Comparison of ENCODE assay signal across 18 cellular contexts in genomic region chr2:65172994-65173790, GRCh38. TPM values are rescaled to one million over a fixed set of nuclear protein-coding genes. Genes with fewer than 3 reads are reported as not detected.
DNase-seq lines count a peak whose midpoint lies in the region; ATAC-seq, FAIRE-seq and TF ChIP-seq lines count a peak whose summit lies in the region.
"Had no signal": no experiment of that assay in that cellular context is flagged by ENCODE, and none has a peak within 500 bp of the region (broad histone marks: within the 10 kb centered on the region; RNA-seq: fewer than 3 reads in every experiment).

No MANE protein-coding gene starts in this region.

- no peak overlapping the region for H2AFZ ChIP-seq in IMR-90 (replicated peaks; ENCODE audit: low read length, poor library complexity)
- H2AFZ ChIP-seq: GM23248 had no signal

- H3K27ac Mint-ChIP-seq in osteocyte (ENCODE audit: unreplicated experiment) (no peak overlapping the region), Caco-2 (ENCODE audit: unreplicated experiment) (no peak overlapping the region)
- H3K27ac Mint-ChIP-seq: CD4-positive, alpha-beta memory T cell had no signal

- POLR2A ChIA-PET in A549 (lab: Yijun Ruan, JAX) (no interaction called here), IMR-90 (lab: Charles Lee; ENCODE audit: unreplicated experiment) (no interaction called here), Caco-2 (lab: Charles Lee) (no interaction called here)

- H3K4me2 ChIP-seq in A549 (no peak overlapping the region), IMR-90 (ENCODE audit: low read depth, low read length) (no peak overlapping the region)

- TF ChIP-seq POLR2A in A549 (IDR thresholded peaks at IDR 0.05; ENCODE audit: low read length) (no peak), IMR-90 (IDR thresholded peaks at IDR 0.05; ENCODE audit: low read depth, low read length) (no peak)

- no peaks in the 10 kb centered on the region for H3K79me1 ChIP-seq in IMR-90 (ENCODE audit: low read depth in 1 of 2, low read length in 2 of 2)

- H2BK5ac ChIP-seq in IMR-90 (ENCODE audit: low read depth, low read length, poor library complexity, severe bottlenecking): no peak overlapping the region

- no peak overlapping the region for H3K4ac ChIP-seq in IMR-90 (ENCODE audit: low read depth, low read length)

- no peaks in the 10 kb centered on the region; the same call in 1 of the 2 replicates for H3K9me1 ChIP-seq in IMR-90 (ENCODE audit: insufficient read depth, low read length)

- H3K36me3 ChIP-seq in IMR-90 (ENCODE audit: control insufficient read depth, insufficient read depth, low read length) (no peaks in the 10 kb centered on the region), Caco-2 (ENCODE audit: control insufficient read depth, insufficient read depth, low read length) (no peaks in the 10 kb centered on the region)

- CTCF ChIA-PET in A549 (lab: Yijun Ruan, JAX): interaction anchor here (0.7 to 1.9 kb wide), 5 partner anchors 14 to 109 kb away, joined by 3 to 5 read pairs (median 3); no protein-coding TSS in a partner anchor
- CTCF ChIA-PET in IMR-90 (lab: Yijun Ruan, JAX): no interaction called here
- CTCF ChIA-PET in Caco-2 (lab: Charles Lee): no interaction called here

- H3K27me3 Mint-ChIP-seq in osteocyte (ENCODE audit: unreplicated experiment): no peaks in the 10 kb centered on the region
- H3K27me3 Mint-ChIP-seq in Caco-2 (ENCODE audit: insufficient read depth, unreplicated experiment): no peaks in the 10 kb centered on the region

- H2BK120ac ChIP-seq in IMR-90 (ENCODE audit: low read depth, low read length): no peak overlapping the region

- H2BK15ac ChIP-seq in IMR-90 (ENCODE audit: low read depth, low read length): no peak overlapping the region

- H2AK9ac ChIP-seq in IMR-90 (replicated peaks; ENCODE audit: low read depth, low read length, poor library complexity): no peak overlapping the region

- H3K18ac ChIP-seq in IMR-90 (ENCODE audit: low read depth, low read length): no peak overlapping the region

- dilution Hi-C loops in IMR-90 (cut with HindIII; ENCODE audit: low sequenced_read_pairs, unreplicated experiment): no loop called here

- H3K9ac ChIP-seq in IMR-90 (ENCODE audit: low read depth, low read length): no peak overlapping the region
- H3K9ac ChIP-seq: GM23248 had no signal

- FAIRE-seq in A549 (lab: Jason Lieb, UNC): no peak
- FAIRE-seq: G401.6, GM19239, H1 had no signal

- H3K4me3 Mint-ChIP-seq in osteocyte (ENCODE audit: unreplicated experiment) (no peak overlapping the region), Caco-2 (ENCODE audit: unreplicated experiment) (no peak overlapping the region)
- H3K4me3 Mint-ChIP-seq: CD4-positive, alpha-beta memory T cell had no signal

- DNase-seq in A549 (ENCODE audit: low read depth in 1 of 2, low spot score in 1 of 2) (no peak), IMR-90 (no peak), left colon (no peak), osteocyte (ENCODE audit: extremely low spot score, unreplicated experiment) (no peak), Caco-2 (no peak)
- DNase-seq in activated CD4-positive, alpha-beta T cell treated with anti-CD3 and anti-CD28 coated beads for 48 hours: no peak
- DNase-seq: 8988T; C1 segment of cervical spinal cord; CD4-positive, alpha-beta memory T cell; COR-L47; DMS153; DND-41; H7; HCEC 1CT had no signal

- TF ChIP-seq CTCF in A549 (IDR thresholded peaks at IDR 0.05) (no peak), IMR-90 (conservative IDR thresholded peaks at IDR 0.05; ENCODE audit: low read depth, low read length) (no peak), osteocyte (IDR thresholded peaks at IDR 0.05) (no peak), Caco-2 (IDR thresholded peaks at IDR 0.05; ENCODE audit: insufficient read depth in 1 of 2, low read depth in 1 of 2, low read length in 1 of 2, severe bottlenecking in 1 of 2, unreplicated experiment in 1 of 2) (no peak)

- no peak for TF ChIP-seq RAD21 in A549 (conservative IDR thresholded peaks at IDR 0.05 in 1 of 2, IDR thresholded peaks at IDR 0.05 in 1 of 2)
- no peak for TF ChIP-seq RAD21 in IMR-90 (IDR thresholded peaks at IDR 0.05; ENCODE audit: low read length)

- H2AK5ac ChIP-seq in IMR-90 (ENCODE audit: low read depth, low read length): no peak overlapping the region

- H3K9me3 ChIP-seq in A549 (no peaks in the 10 kb centered on the region), IMR-90 (ENCODE audit: control insufficient read depth, insufficient read depth, low read length) (no peaks in the 10 kb centered on the region), Caco-2 (no peaks in the 10 kb centered on the region)

- TF ChIP-seq EP300 in A549 (IDR thresholded peaks at IDR 0.05): no peak

- no peak overlapping the region for H4K5ac ChIP-seq in IMR-90 (ENCODE audit: low read depth, low read length)

- BruUV-seq in IMR-90 (replicated peaks; lab: Mats Ljungman, UMichigan) (no TSS peak), Caco-2 (replicated peaks; lab: Mats Ljungman, UMichigan) (no TSS peak)

- H3K27ac ChIP-seq in A549 (no peak overlapping the region), IMR-90 (ENCODE audit: insufficient read depth, low read length) (no peak overlapping the region)
- H3K27ac ChIP-seq: GM23248 had no signal

- H4K91ac ChIP-seq in IMR-90 (ENCODE audit: insufficient read depth, low read depth, low read length): no peak overlapping the region

- intact Hi-C loops in IMR-90 (cut with micrococcal nuclease) (no loop called here), left colon (cut with DNase I, micrococcal nuclease) (no loop called here), Caco-2 (cut with micrococcal nuclease; ENCODE audit: unreplicated experiment) (no loop called here)

- H3K27me3 ChIP-seq in IMR-90 (ENCODE audit: control insufficient read depth, insufficient read depth, low read length): no peaks in the 10 kb centered on the region; the same call in 1 of the 2 replicates
- no peaks in the 10 kb centered on the region for H3K27me3 ChIP-seq in Caco-2 (replicated peaks; ENCODE audit: control insufficient read depth, insufficient read depth, low read length)

- no peak overlapping the region for H3K23ac ChIP-seq in IMR-90 (ENCODE audit: low read depth, low read length)

- H2BK20ac ChIP-seq in IMR-90 (ENCODE audit: low read depth, low read length): no peak overlapping the region

- H4K20me1 ChIP-seq in IMR-90 (ENCODE audit: insufficient read depth, low read length): no peaks in the 10 kb centered on the region

- in situ Hi-C loops in IMR-90 (cut with MboI; ENCODE audit: low sequenced_read_pairs): loop anchor here (25.0 kb wide), 1 partner anchor 261 kb away; no protein-coding TSS in a partner anchor

- no peak overlapping the region for H4K8ac ChIP-seq in IMR-90 (ENCODE audit: low read depth in 2 of 2, low read length in 2 of 2)

- H3K9me3 Mint-ChIP-seq in osteocyte (ENCODE audit: unreplicated experiment): no peaks in the 10 kb centered on the region
- H3K9me3 Mint-ChIP-seq in Caco-2 (ENCODE audit: unreplicated experiment): no peaks in the 10 kb centered on the region
- H3K9me3 Mint-ChIP-seq: CD4-positive, alpha-beta memory T cell had no signal

- H3K36me3 Mint-ChIP-seq in osteocyte (ENCODE audit: unreplicated experiment) (no peaks in the 10 kb centered on the region), Caco-2 (ENCODE audit: insufficient read depth, unreplicated experiment) (no peaks in the 10 kb centered on the region)
- H3K36me3 Mint-ChIP-seq: CD4-positive, alpha-beta memory T cell had no signal

- H3K4me1 Mint-ChIP-seq in osteocyte (ENCODE audit: unreplicated experiment) (no peaks in the 10 kb centered on the region), Caco-2 (ENCODE audit: low read depth, unreplicated experiment) (peaks cover 6% of the 10 kb centered on the region)
- H3K4me1 Mint-ChIP-seq: CD4-positive, alpha-beta memory T cell had no signal

- H3K14ac ChIP-seq in IMR-90 (replicated peaks; ENCODE audit: low read depth, low read length): no peak overlapping the region

- H3K4me1 ChIP-seq in A549: peaks cover 15% of the 10 kb centered on the region; the same call in 2 of the 3 replicates
- no peaks in the 10 kb centered on the region; the same call in 1 of the 2 replicates for H3K4me1 ChIP-seq in IMR-90 (ENCODE audit: control insufficient read depth, insufficient read depth, low read length)
- peaks cover 19% of the 10 kb centered on the region for H3K4me1 ChIP-seq in Caco-2

- WGBS in A549 (ENCODE audit: missing lambda C conversion rate): 84% methylated on average over 12 of the region's 12 CpGs
- no CpG with 5 or more reads among the region's 12 CpGs for WGBS in IMR-90 (ENCODE audit: extremely low coverage in 2 of 2, insufficient read length in 1 of 2), 2 experiments

- no peak overlapping the region for H3K4me3 ChIP-seq in A549
- no peak overlapping the region for H3K4me3 ChIP-seq in IMR-90 (ENCODE audit: insufficient read depth, low read depth, low read length)
- no peak overlapping the region for H3K4me3 ChIP-seq in Caco-2 (ENCODE audit: low read depth, low read length)
- H3K4me3 ChIP-seq: GM23248 had no signal

- ATAC-seq in A549 (no peak), IMR-90 (ENCODE audit: low read depth) (no peak), left colon (peak; percentile 30)

- H3K56ac ChIP-seq in IMR-90 (ENCODE audit: extremely low read depth, insufficient read depth, low read length): no peak overlapping the region

TF ChIP-seq in IMR-90, 13 proteins besides CTCF, POLR2A, EP300 and RAD21 (continues in another document):
- no peak for TF ChIP-seq NFE2L2 (IDR thresholded peaks at IDR 0.05; ENCODE audit: low read depth, low read length)

RNA-seq across cellular contexts. Expression of gene RAB1A, which starts 43.3 kb away (rescaled TPM):
- polyA plus RNA-seq in A549 (2011; rRNA removed): 351 and 417 TPM in 2 replicates
- 166 and 174 TPM in 2 replicates for polyA plus RNA-seq in A549 (2012; cell fraction: cytosol; rRNA removed)
- 34.8 and 53.4 TPM in 2 replicates for polyA plus RNA-seq in A549 (2012; cell fraction: nucleus; rRNA removed)
- polyA plus RNA-seq in A549 (2017; fragmentation: RNase III; extraction: RNeasy Plus Mini Kit Qiagen cat#74134 plus additional on column Dnase treatment): 269 to 320 TPM (median 308 TPM) in 3 replicates
- 60.8 and 99.9 TPM in 2 replicates for polyA minus RNA-seq in A549 (2011; rRNA and poly(A)+ RNA removed)
- 114 and 127 TPM in 2 replicates for total RNA-seq in IMR-90 (2012; rRNA removed)
- 152 and 169 TPM in 2 replicates for polyA plus RNA-seq in IMR-90 (2012; rRNA removed)
- 44.4 and 46.8 TPM in 2 replicates for polyA plus RNA-seq in IMR-90 (2012; cell fraction: cytosol; rRNA removed)
- 10.2 and 75.1 TPM in 2 replicates for polyA plus RNA-seq in IMR-90 (2012; cell fraction: nucleus; rRNA removed; ENCODE audit: low replicate concordance)
- 100 to 1,000 TPM; 172 to 179 TPM for total RNA-seq in left colon
- 128 and 132 TPM in 2 replicates for total RNA-seq in osteocyte
- 193 and 207 TPM in 2 replicates for total RNA-seq in Caco-2 (2022)

RNA-seq across cellular contexts. Expression of gene ACTR2, which starts 54.4 kb away (rescaled TPM):
- polyA plus RNA-seq in A549 (2011; rRNA removed) (233 and 270 TPM in 2 replicates), A549 (2017; fragmentation: RNase III; extraction: RNeasy Plus Mini Kit Qiagen cat#74134 plus additional on column Dnase treatment) (268 to 303 TPM (median 278 TPM) in 3 replicates), IMR-90 (2012; rRNA removed) (98.9 and 141 TPM in 2 replicates)
- polyA plus RNA-seq in A549 (2012; cell fraction: cytosol; rRNA removed): 46.4 and 51.5 TPM in 2 replicates
- polyA plus RNA-seq in A549 (2012; cell fraction: nucleus; rRNA removed): 12.9 and 21.6 TPM in 2 replicates
- 71.5 and 74.6 TPM in 2 replicates for polyA minus RNA-seq in A549 (2011; rRNA and poly(A)+ RNA removed)
- total RNA-seq in IMR-90 (2012; rRNA removed) (205 and 224 TPM in 2 replicates), left colon (100 to 1,000 TPM; 291 to 319 TPM), osteocyte (277 and 295 TPM in 2 replicates), Caco-2 (2022) (248 and 259 TPM in 2 replicates)
- 20.1 and 34.5 TPM in 2 replicates for polyA plus RNA-seq in IMR-90 (2012; cell fraction: cytosol; rRNA removed)
- polyA plus RNA-seq in IMR-90 (2012; cell fraction: nucleus; rRNA removed; ENCODE audit: low replicate concordance): 2.4 and 26.8 TPM in 2 replicates
